In genomic region chr11:6813651-6814050, GRCh38 we compare ENCODE assay signal across 33 cellular contexts. TPM values are rescaled to one million over a fixed set of nuclear protein-coding genes. Genes with fewer than 3 reads are reported as not detected.
"Had no signal": no experiment of that assay in that cellular context is flagged by ENCODE, and none has a peak within 500 bp of the region (broad histone marks: within the 10 kb centered on the region; RNA-seq: fewer than 3 reads in every experiment).

No MANE protein-coding gene starts in this region.

- H3K4me1 Mint-ChIP-seq: activated naive CD8-positive, alpha-beta T cell treated with anti-CD3 and anti-CD28 coated beads, Interleukin-2, amount 10 ng/mL, durations not matched to agents 7 days and 5 days; endodermal cell; mesothelial cell of epicardium; stimulated activated memory B cell treated with anti-CD40 and anti-IgM and Interleukin-4, amounts not matched to agents 10 μg/mL and 1 μg/mL and 100 μg/mL, for 72 hours; stimulated activated naive CD8-positive, alpha-beta T cell treated with anti-CD3 and anti-CD28 coated beads, Interleukin-15, amount 100 ng/mL, for 72 hours had no signal

- H3K9me3 Mint-ChIP-seq: activated B cell treated with CpG ODN at 0.5 μM for 24 hours; activated naive CD4-positive, alpha-beta T cell treated with anti-CD3 and anti-CD28 coated beads for 36 hours; activated naive CD8-positive, alpha-beta T cell treated with anti-CD3 and anti-CD28 coated beads, Interleukin-2, amount 10 ng/mL, durations not matched to agents 7 days and 5 days; endodermal cell; mesothelial cell of epicardium; nephron progenitor cell; stimulated activated memory B cell treated with anti-CD40 and anti-IgM and Interleukin-4, amounts not matched to agents 10 μg/mL and 1 μg/mL and 100 μg/mL, for 72 hours; stimulated activated naive CD8-positive, alpha-beta T cell treated with anti-CD3 and anti-CD28 coated beads, Interleukin-15, amount 100 ng/mL, for 72 hours; type B pancreatic cell had no signal

- H3K27ac ChIP-seq: ascending aorta, brain microvascular endothelial cell, esophagus squamous epithelium, pancreas, prostate gland, right atrium auricular region, uterus had no signal

- H3K4me3 Mint-ChIP-seq: activated B cell treated with CpG ODN at 0.5 μM for 24 hours; activated naive CD4-positive, alpha-beta T cell treated with anti-CD3 and anti-CD28 coated beads for 36 hours; activated naive CD8-positive, alpha-beta T cell treated with anti-CD3 and anti-CD28 coated beads, Interleukin-2, amount 10 ng/mL, durations not matched to agents 7 days and 5 days; endodermal cell; mesothelial cell of epicardium; nephron progenitor cell; stimulated activated memory B cell treated with anti-CD40 and anti-IgM and Interleukin-4, amounts not matched to agents 10 μg/mL and 1 μg/mL and 100 μg/mL, for 72 hours; stimulated activated naive CD8-positive, alpha-beta T cell treated with anti-CD3 and anti-CD28 coated beads, Interleukin-15, amount 100 ng/mL, for 72 hours; type B pancreatic cell had no signal

- H3K4me3 ChIP-seq: ascending aorta, esophagus squamous epithelium, pancreas, prostate gland, right atrium auricular region, smooth muscle cell, uterus had no signal

- H3K27ac Mint-ChIP-seq: activated B cell treated with CpG ODN at 0.5 μM for 24 hours; activated naive CD4-positive, alpha-beta T cell treated with anti-CD3 and anti-CD28 coated beads for 36 hours; activated naive CD8-positive, alpha-beta T cell treated with anti-CD3 and anti-CD28 coated beads, Interleukin-2, amount 10 ng/mL, durations not matched to agents 7 days and 5 days; endodermal cell; mesothelial cell of epicardium; naive B cell; nephron progenitor cell; stimulated activated memory B cell treated with anti-CD40 and anti-IgM and Interleukin-4, amounts not matched to agents 10 μg/mL and 1 μg/mL and 100 μg/mL, for 72 hours; stimulated activated naive CD8-positive, alpha-beta T cell treated with anti-CD3 and anti-CD28 coated beads, Interleukin-15, amount 100 ng/mL, for 72 hours; type B pancreatic cell had no signal

- H3K36me3 ChIP-seq: ascending aorta, brain microvascular endothelial cell, esophagus squamous epithelium, pancreas, prostate gland, right atrium auricular region, uterus had no signal

- DNase-seq: activated B cell treated with CpG ODN at 0.5 μM for 24 hours; activated CD8-positive, alpha-beta memory T cell treated with anti-CD3 and anti-CD28 coated beads for 24 hours; activated effector memory CD4-positive, alpha-beta T cell treated with Interleukin-2 at 50 U/mL for 16 hours; activated naive CD4-positive, alpha-beta T cell treated with anti-CD3 and anti-CD28 coated beads for 36 hours; activated naive CD8-positive, alpha-beta T cell treated with anti-CD3 and anti-CD28 coated beads, Interleukin-2, amount 10 ng/mL, durations not matched to agents 7 days and 5 days; brain microvascular endothelial cell; endodermal cell; esophagus squamous epithelium; foreskin melanocyte; islet precursor cell; left colon; naive B cell; nephron progenitor cell; pancreas; stimulated activated CD4-positive, alpha-beta T cell treated with anti-CD3 and anti-CD28 coated beads, Interleukin-1b, Interleukin-23, amount 100 ng/mL, for 48 hours; stimulated activated CD4-positive, alpha-beta T cell treated with anti-CD3 and anti-CD28 coated beads, Interleukin-4, amount 100 ng/mL, for 4 hours; stimulated activated CD8-positive, alpha-beta memory T cell treated with anti-CD3 and anti-CD28 coated beads, Interleukin-4, amount 100 ng/mL, for 48 hours; stimulated activated naive CD8-positive, alpha-beta T cell treated with anti-CD3 and anti-CD28 coated beads, Interleukin-15, amount 100 ng/mL, for 72 hours; substantia nigra; T-helper 2 cell; uterus had no signal

- H3K4me1 ChIP-seq: ascending aorta, esophagus squamous epithelium, pancreas, prostate gland, right atrium auricular region, uterus had no signal

- H3K4me2 ChIP-seq: smooth muscle cell had no signal

- ATAC-seq: left colon; pancreas; stimulated activated memory B cell treated with anti-CD40 and anti-IgM and Interleukin-4, amounts not matched to agents 10 μg/mL and 1 μg/mL and 100 μg/mL, for 72 hours; stimulated activated naive CD8-positive, alpha-beta T cell treated with anti-CD3 and anti-CD28 coated beads, Interleukin-15, amount 100 ng/mL, for 72 hours had no signal

- H3K27me3 ChIP-seq: ascending aorta, brain microvascular endothelial cell, esophagus squamous epithelium, pancreas, right atrium auricular region, uterus had no signal

- H3K36me3 Mint-ChIP-seq: activated naive CD8-positive, alpha-beta T cell treated with anti-CD3 and anti-CD28 coated beads, Interleukin-2, amount 10 ng/mL, durations not matched to agents 7 days and 5 days; mesothelial cell of epicardium; naive B cell; stimulated activated memory B cell treated with anti-CD40 and anti-IgM and Interleukin-4, amounts not matched to agents 10 μg/mL and 1 μg/mL and 100 μg/mL, for 72 hours; type B pancreatic cell had no signal

RNA-seq across cellular contexts. Expression of gene OR6A2, which starts 14.2 kb away (rescaled TPM):
- total RNA-seq: ascending aorta, cardiac septum, chondrocyte, lower leg skin, right atrium auricular region had no signal
- polyA plus RNA-seq: pancreas, smooth muscle cell had no signal

RNA-seq across cellular contexts. Expression of gene OR2AG1, which starts 30.8 kb away (rescaled TPM):
- total RNA-seq: activated B cell treated with CpG ODN at 0.5 μM for 24 hours; activated naive CD4-positive, alpha-beta T cell treated with anti-CD3 and anti-CD28 coated beads for 36 hours; activated naive CD8-positive, alpha-beta T cell treated with anti-CD3 and anti-CD28 coated beads, Interleukin-2, amount 10 ng/mL, durations not matched to agents 7 days and 5 days; ascending aorta; cardiac septum; chondrocyte; endodermal cell; esophagus squamous epithelium; glomerular endothelial cell; left colon; lower leg skin; mesothelial cell of epicardium; pancreas; prostate gland; right atrium auricular region; smooth muscle cell; uterus had no signal
- polyA plus RNA-seq: pancreas, smooth muscle cell had no signal

RNA-seq across cellular contexts. Expression of gene OR10A5, which starts 31.8 kb away (rescaled TPM):
- total RNA-seq: activated B cell treated with CpG ODN at 0.5 μM for 24 hours; activated naive CD4-positive, alpha-beta T cell treated with anti-CD3 and anti-CD28 coated beads for 36 hours; activated naive CD8-positive, alpha-beta T cell treated with anti-CD3 and anti-CD28 coated beads, Interleukin-2, amount 10 ng/mL, durations not matched to agents 7 days and 5 days; ascending aorta; cardiac septum; chondrocyte; endodermal cell; esophagus squamous epithelium; glomerular endothelial cell; left colon; lower leg skin; mesothelial cell of epicardium; pancreas; prostate gland; right atrium auricular region; smooth muscle cell; uterus had no signal
- polyA plus RNA-seq: pancreas, smooth muscle cell, thymus had no signal

RNA-seq across cellular contexts. Expression of gene OR2AG2, which starts 41.9 kb away (rescaled TPM):
- total RNA-seq: activated B cell treated with CpG ODN at 0.5 μM for 24 hours; activated naive CD8-positive, alpha-beta T cell treated with anti-CD3 and anti-CD28 coated beads, Interleukin-2, amount 10 ng/mL, durations not matched to agents 7 days and 5 days; cardiac septum; lower leg skin; right atrium auricular region had no signal
- polyA plus RNA-seq: pancreas had no signal

RNA-seq across cellular contexts. Expression of gene OR10A2, which starts 49.2 kb away (rescaled TPM):
- total RNA-seq: activated B cell treated with CpG ODN at 0.5 μM for 24 hours; activated naive CD4-positive, alpha-beta T cell treated with anti-CD3 and anti-CD28 coated beads for 36 hours; activated naive CD8-positive, alpha-beta T cell treated with anti-CD3 and anti-CD28 coated beads, Interleukin-2, amount 10 ng/mL, durations not matched to agents 7 days and 5 days; ascending aorta; cardiac septum; chondrocyte; endodermal cell; esophagus squamous epithelium; glomerular endothelial cell; left colon; lower leg skin; mesothelial cell of epicardium; pancreas; prostate gland; right atrium auricular region; smooth muscle cell; uterus had no signal
- polyA plus RNA-seq: pancreas, smooth muscle cell, thymus had no signal
